In the genomic region with DNA sequence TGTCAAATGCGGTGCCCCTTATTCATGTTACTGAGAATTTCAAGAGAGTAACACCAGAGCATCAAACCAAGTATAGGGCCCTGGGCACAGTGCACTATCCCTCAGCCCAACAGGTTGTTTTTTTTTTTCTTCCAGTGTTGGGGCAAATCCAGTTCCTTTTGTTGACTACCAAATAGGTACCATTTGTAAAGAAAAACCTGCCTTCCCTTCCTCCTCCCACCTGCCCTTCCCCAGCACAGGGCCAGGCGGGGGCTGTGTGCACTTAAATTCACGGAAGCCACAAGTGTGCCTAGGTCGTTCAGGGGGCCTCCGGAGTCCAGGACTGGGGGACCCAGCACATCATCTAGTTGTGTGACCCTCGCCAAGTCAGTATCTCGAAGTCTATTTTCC, we compare ENCODE assay signal across 8 cellular contexts. TPM values are rescaled to one million over a fixed set of nuclear protein-coding genes. Genes with fewer than 3 reads are reported as not detected.
DNase-seq lines count a peak whose midpoint lies in the region; FAIRE-seq and TF ChIP-seq lines count a peak whose summit lies in the region.

No MANE protein-coding gene starts in this region.

- no peak for TF ChIP-seq CTCF in SK-N-SH (IDR thresholded peaks at IDR 0.05)
- TF ChIP-seq CTCF in fibroblast of the aortic adventitia (IDR thresholded peaks at IDR 0.05; ENCODE audit: insufficient read depth, low read length): no peak

- peak overlapping the region; percentile 86 for H3K4me2 ChIP-seq in SK-N-SH
- peak overlapping the region; percentile 98 for H3K4me2 ChIP-seq in skeletal muscle satellite cell (ENCODE audit: low read length)

- H3K9ac ChIP-seq in SK-N-SH (peak overlapping the region; percentile 74), skeletal muscle satellite cell (ENCODE audit: low read depth, low read length) (peak overlapping the region; percentile 85)

- H3K9me3 ChIP-seq in SK-N-SH: no peaks in the 10 kb centered on the region
- H3K9me3 ChIP-seq in skeletal muscle satellite cell (replicated peaks; ENCODE audit: low read length): no peaks in the 10 kb centered on the region

- FAIRE-seq in GM12892 (lab: Jason Lieb, UNC): no peak

- H3K27me3 ChIP-seq in SK-N-SH (ENCODE audit: insufficient read depth) (no peaks in the 10 kb centered on the region), skeletal muscle satellite cell (ENCODE audit: control insufficient read depth, insufficient read depth, low read length) (no peaks in the 10 kb centered on the region)

- POLR2A ChIA-PET in SK-N-SH (lab: Yijun Ruan, JAX): interaction anchor here (1.0 to 1.6 kb wide), 3 partner anchors 10 to 43 kb away, joined by 4 to 5 read pairs (median 4); no protein-coding TSS in a partner anchor

- WGBS in SK-N-SH (ENCODE audit: low lambda C conversion rate): 92% methylated on average over 7 of the region's 7 CpGs

- DNase-seq in NCI-H510A treated with DMSO at 0.1 percent for 48 hours (lab: John Stamatoyannopoulos, UW) (peak; percentile 67), NCI-H510A (lab: John Stamatoyannopoulos, UW) (no peak), SK-N-SH (no peak), fibroblast of the aortic adventitia (ENCODE audit: low read depth) (no peak), ecto neural progenitor cell (ENCODE audit: low spot score) (no peak), GM12892 (ENCODE audit: insufficient read length) (no peak), AG08395 (ENCODE audit: low spot score) (no peak)

- TF ChIP-seq RAD21 in SK-N-SH (IDR thresholded peaks at IDR 0.05; ENCODE audit: low read length): no peak

- H3K27ac ChIP-seq in SK-N-SH (ENCODE audit: low read depth in 2 of 2, low read length in 1 of 2): peak overlapping the region; percentile 7 to 79; a peak in 3 of 4 replicates

- TF ChIP-seq POLR2A in GM12892 (IDR thresholded peaks at IDR 0.05; ENCODE audit: low read depth, low read length): no peak

- no peaks in the 10 kb centered on the region for H3K9me2 ChIP-seq in SK-N-SH

- H3K4me3 ChIP-seq in SK-N-SH (ENCODE audit: low read depth in 2 of 2, low read length in 1 of 2): peak overlapping the region; percentile 69 to 75
- H3K4me3 ChIP-seq in fibroblast of the aortic adventitia (ENCODE audit: low read depth, low read length): peak overlapping the region; percentile 82
- H3K4me3 ChIP-seq in skeletal muscle satellite cell (ENCODE audit: low read length): peak overlapping the region; percentile 82

- H3K4me1 ChIP-seq in SK-N-SH (ENCODE audit: control insufficient read depth in 1 of 2, insufficient read depth in 2 of 2, low read depth in 1 of 2, low read length in 1 of 2) (peaks cover 0 to 13% of the 10 kb centered on the region in 2 experiments; a peak in 2 of 4 replicates), skeletal muscle satellite cell (ENCODE audit: control insufficient read depth, insufficient read depth, low read length) (peaks cover 20% of the 10 kb centered on the region)

- H2AFZ ChIP-seq in SK-N-SH (ENCODE audit: low read depth): peak overlapping the region; percentile 95

- H3K79me2 ChIP-seq in SK-N-SH (ENCODE audit: insufficient read depth): no peaks in the 10 kb centered on the region

- H3K36me3 ChIP-seq in SK-N-SH (replicated peaks in 1 of 2; ENCODE audit: control insufficient read depth in 1 of 2, insufficient read depth in 2 of 2, low read length in 1 of 2) (peaks cover 24 to 31% of the 10 kb centered on the region in 2 experiments), skeletal muscle satellite cell (ENCODE audit: insufficient read depth, low read length) (peaks cover 33% of the 10 kb centered on the region)

- peaks cover 35% of the 10 kb centered on the region for H3F3A ChIP-seq in SK-N-SH (replicated peaks; ENCODE audit: insufficient read depth)

- CTCF ChIA-PET in SK-N-SH (lab: Yijun Ruan, JAX): no interaction called here

- TF ChIP-seq EP300 in SK-N-SH (IDR thresholded peaks at IDR 0.05; ENCODE audit: borderline replicate concordance in 1 of 2, low read depth in 1 of 2, low read length in 1 of 2): no peak

- no peaks in the 10 kb centered on the region for H4K20me1 ChIP-seq in SK-N-SH (ENCODE audit: insufficient read depth)

TF ChIP-seq in SK-N-SH, 30 proteins besides CTCF, POLR2A, EP300 and RAD21:
- TF ChIP-seq FOXJ3 (CRISPR knock-in tag; IDR thresholded peaks at IDR 0.05): no peak
- no peak for TF ChIP-seq CHD2 (IDR thresholded peaks at IDR 0.05; ENCODE audit: low read length, partially characterized antibody)
- TF ChIP-seq MEF2A (IDR thresholded peaks at IDR 0.05; ENCODE audit: borderline replicate concordance, low read depth): no peak
- no peak for TF ChIP-seq RCOR1 (IDR thresholded peaks at IDR 0.05; ENCODE audit: low read length)

RNA-seq across cellular contexts. Expression of a gene that starts 0.6 kb away (rescaled TPM):
- 24.2 and 32.0 TPM in 2 replicates for polyA plus RNA-seq in SK-N-SH (2012; rRNA removed)
- polyA plus RNA-seq in SK-N-SH (2012; cell fraction: cytosol; rRNA removed): 23.0 and 33.1 TPM in 2 replicates
- 67.8 and 86.1 TPM in 2 replicates for polyA plus RNA-seq in SK-N-SH (2012; cell fraction: nucleus; rRNA removed)
- 4.7 and 25.6 TPM in 2 replicates for total RNA-seq in fibroblast of the aortic adventitia (ENCODE audit: low replicate concordance)
- 17.5 and 26.0 TPM in 2 replicates for total RNA-seq in skeletal muscle satellite cell (2012; rRNA removed)
- polyA plus RNA-seq in GM12892 (2012; ENCODE audit: missing spikeins): 40.4 TPM

RNA-seq across cellular contexts. Expression of a gene that starts 12.5 kb away (rescaled TPM):
- 193 and 278 TPM in 2 replicates for polyA plus RNA-seq in SK-N-SH (2012; rRNA removed)
- polyA plus RNA-seq in SK-N-SH (2012; cell fraction: cytosol; rRNA removed): 306 and 319 TPM in 2 replicates
- 64.2 and 128 TPM in 2 replicates for polyA plus RNA-seq in SK-N-SH (2012; cell fraction: nucleus; rRNA removed)
- total RNA-seq in fibroblast of the aortic adventitia (ENCODE audit: low replicate concordance): 67.0 and 189 TPM in 2 replicates
- total RNA-seq in skeletal muscle satellite cell (2012; rRNA removed): 164 and 171 TPM in 2 replicates
- polyA plus RNA-seq in GM12892 (2012; ENCODE audit: missing spikeins): 290 TPM

RNA-seq across cellular contexts. Expression of a gene that starts 41.3 kb away (rescaled TPM):
- 9.5 and 12.1 TPM in 2 replicates for polyA plus RNA-seq in SK-N-SH (2012; rRNA removed)
- 8.9 and 11.6 TPM in 2 replicates for polyA plus RNA-seq in SK-N-SH (2012; cell fraction: cytosol; rRNA removed)
- polyA plus RNA-seq in SK-N-SH (2012; cell fraction: nucleus; rRNA removed): 10.3 and 10.8 TPM in 2 replicates
- 7.0 and 20.5 TPM in 2 replicates for total RNA-seq in fibroblast of the aortic adventitia (ENCODE audit: low replicate concordance)
- 5.1 and 6.8 TPM in 2 replicates for total RNA-seq in skeletal muscle satellite cell (2012; rRNA removed)
- polyA plus RNA-seq in GM12892 (2012; ENCODE audit: missing spikeins): 13.0 TPM
